25 cellular contexts compared by ENCODE assay signal in genomic region chr7:157656195-157656769, GRCh38.
DNase-seq lines count a peak whose midpoint lies in the region; ATAC-seq and TF ChIP-seq lines count a peak whose summit lies in the region.
"Had no signal": no experiment of that assay in that cellular context is flagged by ENCODE, and none has a peak within 500 bp of the region (broad histone marks: within the 10 kb centered on the region; RNA-seq: fewer than 3 reads in every experiment).

No MANE protein-coding gene starts in this region.

- H3K9me3 ChIP-seq in testis, result no peaks in the 10 kb centered on the region
- H3K9me3 ChIP-seq: breast epithelium, right atrium auricular region, upper lobe of left lung had no signal

- DNase-seq in ELF-1 (ENCODE audit: low read depth, low spot score) (peak; percentile 30), SHP77 (lab: John Stamatoyannopoulos, UW) (peak; percentile 75 to 86), islet precursor cell (peak; percentile 54), testis (peak; percentile 9)
- DNase-seq in stimulated activated CD4-positive, alpha-beta T cell treated with anti-CD3 and anti-CD28 coated beads, Interleukin-4, amount 100 ng/mL, for 24 hours, result no peak
- DNase-seq: activated CD4-positive, alpha-beta T cell treated with anti-CD3 and anti-CD28 coated beads, Interleukin-2, amount 50 U/mL, for 1 hour; activated naive CD4-positive, alpha-beta T cell treated with anti-CD3 and anti-CD28 coated beads, Interleukin-2, amount 50 U/mL, for 16 hours; amniotic stem cell; Calu3; effector memory CD4-positive, alpha-beta T cell; GM23248; IMR-90; NCI-H1417 treated with DMSO at 0.1 percent for 48 hours; NCI-H2107; NCI-H82; nephron progenitor cell; RPMI8226 had no signal

- no peaks in the 10 kb centered on the region for H3K36me3 ChIP-seq in testis (ENCODE audit: low read depth, missing control alignments)
- H3K36me3 ChIP-seq: breast epithelium, right atrium auricular region, upper lobe of left lung had no signal

- no peak overlapping the region for H3K27ac ChIP-seq in testis
- H3K27ac ChIP-seq: breast epithelium, C4-2B, GM23248, parathyroid adenoma, right atrium auricular region, upper lobe of left lung had no signal

- no peak overlapping the region for H3K4me3 ChIP-seq in testis
- H3K4me3 ChIP-seq: breast epithelium, GM12878, GM23248, right atrium auricular region, upper lobe of left lung had no signal

- H3K27me3 ChIP-seq in testis, result no peaks in the 10 kb centered on the region
- H3K27me3 ChIP-seq: right atrium auricular region, upper lobe of left lung had no signal

- intact Hi-C loops in testis (cut with DNase I; ENCODE audit: low total_unique reads), result no loop called here

- no peak for TF ChIP-seq CTCF in testis (IDR thresholded peaks at IDR 0.05)

- WGBS in testis, 2 donors, result 91 to 94% methylated on average over 12 to 34 of the region's 34 CpGs

- H3K4me1 ChIP-seq in testis, result no peaks in the 10 kb centered on the region
- H3K4me1 ChIP-seq: breast epithelium, parathyroid adenoma, right atrium auricular region, upper lobe of left lung had no signal

- ATAC-seq in GM18498 (IDR thresholded peaks at IDR 0.05; ENCODE audit: unreplicated experiment) (no peak), HG03378 (IDR thresholded peaks at IDR 0.05; ENCODE audit: unreplicated experiment) (no peak)
- ATAC-seq: GM12878 had no signal

- TF ChIP-seq POLR2A in testis (IDR thresholded peaks at IDR 0.05), result no peak
